In the genomic region with DNA sequence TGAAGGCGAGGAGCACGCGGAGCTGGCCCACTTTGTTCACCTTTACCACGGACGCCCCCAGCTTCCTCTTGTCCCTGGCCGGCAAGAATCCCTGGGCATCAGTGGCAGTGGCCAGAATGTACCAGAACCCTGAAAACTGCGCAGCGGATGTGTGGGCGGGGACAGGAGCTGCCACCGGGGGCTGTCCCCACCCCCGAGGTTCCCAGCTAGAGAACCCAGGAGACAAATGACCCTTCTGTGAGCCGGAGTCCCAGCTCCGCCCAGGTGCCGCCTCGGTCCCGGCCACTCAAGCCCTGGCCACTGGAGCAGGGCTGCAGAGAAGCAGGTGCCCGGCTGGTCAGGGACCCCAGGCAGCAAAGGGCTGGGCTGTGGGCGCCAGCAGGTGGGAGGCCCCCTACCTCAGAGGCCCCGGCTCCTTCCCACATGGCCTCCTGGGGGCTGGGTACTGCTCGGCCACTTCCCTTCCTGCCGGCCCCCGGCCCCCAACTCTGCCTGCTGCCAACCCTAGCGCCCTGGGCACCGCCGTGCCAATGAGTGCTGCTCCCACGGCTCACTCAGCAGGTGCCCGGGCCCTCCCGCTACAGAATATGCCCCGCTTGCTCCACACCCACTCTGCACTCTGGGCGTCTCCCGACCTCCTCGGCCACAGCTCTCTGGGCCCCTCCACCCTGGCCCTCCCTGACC, we compare ENCODE assay signal across 12 cellular contexts. TPM values are rescaled to one million over a fixed set of nuclear protein-coding genes. Genes with fewer than 3 reads are reported as not detected.
A peak's percentile ranks its signal among the peaks of the same experiment; 100 is the strongest.
DNase-seq lines count a peak whose midpoint lies in the region; FAIRE-seq and TF ChIP-seq lines count a peak whose summit lies in the region.
"Had no signal": no experiment of that assay in that cellular context is flagged by ENCODE, and none has a peak within 500 bp of the region (broad histone marks: within the 10 kb centered on the region; RNA-seq: fewer than 3 reads in every experiment).

No MANE protein-coding gene starts in this region.

- DNase-seq in NCI-H146 (lab: John Stamatoyannopoulos, UW) (peak; percentile 15), NCI-H146 treated with DMSO at 0.1 percent for 48 hours (lab: John Stamatoyannopoulos, UW; ENCODE audit: unreplicated experiment) (no peak), mammary epithelial cell (no peak), RCC 7860 (ENCODE audit: low spot score) (no peak), GOT3 (lab: John Stamatoyannopoulos, UW) (no peak), posterior cingulate gyrus (no peak)
- peak; percentile 35 for DNase-seq in stimulated activated CD4-positive, alpha-beta T cell treated with anti-CD3 and anti-CD28 coated beads, Interleukin-4, amount 100 ng/mL, for 24 hours
- DNase-seq: effector CD4-positive, alpha-beta T cell; NCI-H187 had no signal

- TF ChIP-seq EP300 in Ishikawa (IDR thresholded peaks at IDR 0.05; ENCODE audit: borderline replicate concordance): no peak

- intact Hi-C loops in mammary epithelial cell (cut with micrococcal nuclease): no loop called here
- intact Hi-C loops in posterior cingulate gyrus (cut with DNase I): no loop called here

- dilution Hi-C loops in mammary epithelial cell (cut with HindIII; ENCODE audit: low sequenced_read_pairs): no loop called here

- peak overlapping the region; percentile 41 for H3K4me2 ChIP-seq in mammary epithelial cell (ENCODE audit: insufficient read depth, low read depth, low read length)

- H3K79me2 ChIP-seq in mammary epithelial cell (ENCODE audit: insufficient read depth, low read length): no peaks in the 10 kb centered on the region

- in situ Hi-C loops in mammary epithelial cell (cut with MboI; ENCODE audit: low sequenced_read_pairs in 2 of 2): no loop called here

- H3K4me3 ChIP-seq in mammary epithelial cell (replicated peaks in 1 of 3; ENCODE audit: insufficient read depth in 1 of 3, low read depth in 2 of 3, low read length in 3 of 3): no peak overlapping the region

- WGBS in mammary epithelial cell (ENCODE audit: low coverage, missing lambda C conversion rate): 0% methylated on average over 12 of the region's 32 CpGs

- no peaks in the 10 kb centered on the region for H3K9me3 ChIP-seq in mammary epithelial cell (replicated peaks; ENCODE audit: insufficient read depth, low read length)

- BruUV-seq in mammary epithelial cell (replicated peaks; lab: Mats Ljungman, UMichigan): no TSS peak

- H2AFZ ChIP-seq in mammary epithelial cell (ENCODE audit: low read depth, low read length): no peak overlapping the region

- no peak overlapping the region for H3K27ac ChIP-seq in mammary epithelial cell (ENCODE audit: insufficient read depth, low read depth, low read length)

- CTCF ChIA-PET in mammary epithelial cell (lab: Charles Lee; ENCODE audit: low non-redundant PET): no interaction called here

- no peaks in the 10 kb centered on the region for H4K20me1 ChIP-seq in mammary epithelial cell (ENCODE audit: insufficient read depth, low read length)

- no peaks in the 10 kb centered on the region for H3K36me3 ChIP-seq in mammary epithelial cell (ENCODE audit: insufficient read depth, low read length)

- H3K4me1 ChIP-seq in mammary epithelial cell (ENCODE audit: insufficient read depth, low read length): peaks cover 9% of the 10 kb centered on the region

- TF ChIP-seq RAD21 in Ishikawa (IDR thresholded peaks at IDR 0.05; ENCODE audit: low read depth): no peak

- no peak for TF ChIP-seq CTCF in mammary epithelial cell (conservative IDR thresholded peaks at IDR 0.05 in 1 of 2, IDR thresholded peaks at IDR 0.05 in 1 of 2; ENCODE audit: extremely low read depth in 1 of 2, insufficient read depth in 1 of 2, low read depth in 1 of 2, low read length in 2 of 2)

- H3K9ac ChIP-seq in mammary epithelial cell (ENCODE audit: insufficient read depth, low read length): no peak overlapping the region

- FAIRE-seq in RCC 7860 (lab: Jason Lieb, UNC): no peak
- FAIRE-seq: A204.1 had no signal

- peaks cover 18% of the 10 kb centered on the region for H3K27me3 ChIP-seq in mammary epithelial cell (ENCODE audit: insufficient read depth, low read length)

TF ChIP-seq in Ishikawa, 13 proteins besides CTCF, POLR2A, EP300 and RAD21:
- no peak for TF ChIP-seq MAX (IDR thresholded peaks at IDR 0.05)
- TF ChIP-seq EGR1 (IDR thresholded peaks at IDR 0.05): peak; percentile 43; the same call in 1 of the 2 replicates

RNA-seq across cellular contexts. Expression of gene LCN10, which starts 0.7 kb away (rescaled TPM):
- total RNA-seq in mammary epithelial cell: not detected
- not detected for polyA plus RNA-seq in mammary epithelial cell
- not detected for polyA minus RNA-seq in mammary epithelial cell

RNA-seq across cellular contexts. Expression of gene LCN6, which starts 6.3 kb away (rescaled TPM):
- not detected for total RNA-seq in mammary epithelial cell
- polyA plus RNA-seq in mammary epithelial cell: not detected
- not detected for polyA minus RNA-seq in mammary epithelial cell

RNA-seq across cellular contexts. Expression of gene LCN8, which starts 16.0 kb away (rescaled TPM):
- not detected for total RNA-seq in mammary epithelial cell
- not detected for polyA plus RNA-seq in mammary epithelial cell
- not detected for polyA minus RNA-seq in mammary epithelial cell
- total RNA-seq: omental fat pad had no signal

RNA-seq across cellular contexts. Expression of gene LCN15, which starts 22.3 kb away (rescaled TPM):
- total RNA-seq in mammary epithelial cell: not detected
- not detected for polyA plus RNA-seq in mammary epithelial cell
- polyA minus RNA-seq in mammary epithelial cell: not detected
- total RNA-seq: omental fat pad had no signal

RNA-seq across cellular contexts. Expression of gene DIPK1B, which starts 29.7 kb away (rescaled TPM):
- under 1 TPM; 0.35 to 0.50 TPM for total RNA-seq in mammary epithelial cell
- 0.33 TPM for polyA plus RNA-seq in mammary epithelial cell
- not detected for polyA minus RNA-seq in mammary epithelial cell

Comparison
In these comparisons a context has a peak if more than half of its experiments do, and no peak if none do; other contexts are left out.
1. DNase-seq: peak in NCI-H146 (single experiment) and stimulated activated CD4-positive, alpha-beta T cell treated with anti-CD3 and anti-CD28 coated beads, Interleukin-4, amount 100 ng/mL, for 24 hours (single experiment); none in NCI-H146 treated with DMSO at 0.1 percent for 48 hours (single experiment), mammary epithelial cell (single experiment), RCC 7860 (single experiment), GOT3 (single experiment) and posterior cingulate gyrus (0 of 10).